In genomic region chr15:37016287-37016686, GRCh38 we compare ENCODE assay signal across 12 cellular contexts.
DNase-seq lines count a peak whose midpoint lies in the region; TF ChIP-seq lines count a peak whose summit lies in the region.
"Had no signal": no experiment of that assay in that cellular context is flagged by ENCODE, and none has a peak within 500 bp of the region (broad histone marks: within the 10 kb centered on the region; RNA-seq: fewer than 3 reads in every experiment).

No MANE protein-coding gene starts in this region.

- peak overlapping the region; percentile 92 for H3K9ac ChIP-seq in mesenchymal stem cell (ENCODE audit: low read length)

- H3K27ac ChIP-seq in ectodermal cell (ENCODE audit: insufficient read depth, low read depth, low read length, poor library complexity, severe bottlenecking) (peak overlapping the region; percentile 38), mesenchymal stem cell (ENCODE audit: low read length, poor library complexity, severe bottlenecking) (no peak overlapping the region), transverse colon (peak overlapping the region; percentile 45 to 78 (median 65))
- H3K27ac ChIP-seq: HL-60 had no signal

- TF ChIP-seq POLR2A in transverse colon (IDR thresholded peaks at IDR 0.05): no peak

- DNase-seq in NCI-H69 (lab: John Stamatoyannopoulos, UW) (peak; percentile 57), mesenchymal stem cell (peak; percentile 82), transverse colon (peak; percentile 14), COLO829 (ENCODE audit: low spot score) (no peak), GF-D8 (lab: John Stamatoyannopoulos, UW) (no peak), D341Med (ENCODE audit: low spot score) (no peak)
- DNase-seq in activated effector memory CD4-positive, alpha-beta T cell treated with anti-CD3 and anti-CD28 coated beads, Interleukin-2, amount 50 U/mL, for 16 hours: no peak
- DNase-seq: activated T-cell treated with anti-CD3 and anti-CD28 coated beads, Interleukin-2, amount 50 U/mL, for 24 hours; DMS79 treated with DMSO at 0.1 percent for 48 hours; NCI-H1092 had no signal

- H3K18ac ChIP-seq in mesenchymal stem cell (ENCODE audit: low read depth in 1 of 2, low read length in 2 of 2): no peak overlapping the region

- H3K23ac ChIP-seq in mesenchymal stem cell (ENCODE audit: low read length in 2 of 2): no peak overlapping the region

- H3K4me2 ChIP-seq in mesenchymal stem cell (ENCODE audit: low read length, poor library complexity, severe bottlenecking): no peak overlapping the region

- H2BK12ac ChIP-seq in mesenchymal stem cell (ENCODE audit: low read length in 2 of 2): no peak overlapping the region

- H3K36me3 ChIP-seq in ectodermal cell (ENCODE audit: control insufficient read depth, insufficient read depth, low read length) (peaks cover 8% of the 10 kb centered on the region), mesenchymal stem cell (ENCODE audit: control insufficient read depth in 1 of 2, insufficient read depth in 2 of 2, low read depth in 1 of 2, low read length in 2 of 2) (peaks cover 0 to 22% of the 10 kb centered on the region in 2 experiments), transverse colon (no peaks in the 10 kb centered on the region)

- H3K4ac ChIP-seq in mesenchymal stem cell (ENCODE audit: low read depth in 1 of 2, low read length in 2 of 2): no peak overlapping the region

- H3K14ac ChIP-seq in mesenchymal stem cell (ENCODE audit: low read length in 2 of 2): no peak overlapping the region

- no peak overlapping the region for H2BK15ac ChIP-seq in mesenchymal stem cell (ENCODE audit: low read depth, poor library complexity, severe bottlenecking)

- no peak overlapping the region for H4K91ac ChIP-seq in mesenchymal stem cell (ENCODE audit: low read length)

- H3K4me3 ChIP-seq in ectodermal cell (ENCODE audit: insufficient read depth, low read depth, low read length): no peak overlapping the region
- peak overlapping the region in 1 of 2 experiments; percentile 58 for H3K4me3 ChIP-seq in mesenchymal stem cell (ENCODE audit: insufficient read depth in 1 of 2, low read depth in 1 of 2, low read length in 2 of 2)
- no peak overlapping the region for H3K4me3 ChIP-seq in transverse colon

- no peak overlapping the region for H2BK5ac ChIP-seq in mesenchymal stem cell (ENCODE audit: low read depth, low read length, poor library complexity, severe bottlenecking)

- H3K27me3 ChIP-seq in ectodermal cell (ENCODE audit: control insufficient read depth, insufficient read depth, low read length, poor library complexity, severe bottlenecking) (no peaks in the 10 kb centered on the region), mesenchymal stem cell (ENCODE audit: control insufficient read depth in 1 of 2, insufficient read depth in 1 of 2, low read length in 2 of 2) (no peaks in the 10 kb centered on the region), transverse colon (no peaks in the 10 kb centered on the region)

- TF ChIP-seq EP300 in transverse colon (IDR thresholded peaks at IDR 0.05; ENCODE audit: low read depth): no peak

- H4K8ac ChIP-seq in mesenchymal stem cell (ENCODE audit: low read length): no peak overlapping the region

- in situ Hi-C loops in transverse colon (cut with MboI; ENCODE audit: low pct_ligation_motif_present in 1 of 4, low pct_unique_long_range_greater_than_20kb in 1 of 4, low sequenced_read_pairs in 3 of 4): no loop called here

- intact Hi-C loops in transverse colon (cut with DNase I; ENCODE audit: low total_unique reads): no loop called here

- H3K4me1 ChIP-seq in ectodermal cell (ENCODE audit: control insufficient read depth, insufficient read depth, low read length): peaks cover 23% of the 10 kb centered on the region
- no peaks in the 10 kb centered on the region for H3K4me1 ChIP-seq in mesenchymal stem cell (ENCODE audit: control insufficient read depth, insufficient read depth, low read depth, low read length)
- H3K4me1 ChIP-seq in transverse colon: peaks cover 0 to 22% (median 3%) of the 10 kb centered on the region in 4 donors

- peaks cover 12% of the 10 kb centered on the region for H3K79me1 ChIP-seq in mesenchymal stem cell (replicated peaks; ENCODE audit: low read length, poor library complexity, severe bottlenecking)

- 68 to 73% methylated on average over 7 of the region's 7 CpGs for WGBS in ectodermal cell, 2 experiments
- WGBS in mesenchymal stem cell: 52% methylated on average over 6 of the region's 7 CpGs
- 43 to 46% methylated on average over 6 to 7 of the region's 7 CpGs for WGBS in transverse colon (ENCODE audit: low coverage in 1 of 2), 2 donors

- H2AFZ ChIP-seq in mesenchymal stem cell (ENCODE audit: low read depth, low read length): no peak overlapping the region

- H2BK120ac ChIP-seq in mesenchymal stem cell (ENCODE audit: low read depth, low read length): no peak overlapping the region

- no peak overlapping the region for H2AK5ac ChIP-seq in mesenchymal stem cell (ENCODE audit: low read length, severe bottlenecking)

- H3K9me3 ChIP-seq in ectodermal cell (ENCODE audit: control insufficient read depth, low read length) (no peaks in the 10 kb centered on the region), mesenchymal stem cell (ENCODE audit: control insufficient read depth, low read length) (no peaks in the 10 kb centered on the region), transverse colon (no peaks in the 10 kb centered on the region)

- no peak for TF ChIP-seq CTCF in transverse colon (IDR thresholded peaks at IDR 0.05)

Comparison
In these comparisons a context has a peak if more than half of its experiments do, and no peak if none do; other contexts are left out.
1. DNase-seq: peak in NCI-H69 (single experiment), mesenchymal stem cell (single experiment) and transverse colon (single experiment); none in COLO829 (single experiment), GF-D8 (single experiment), D341Med (single experiment) and activated effector memory CD4-positive, alpha-beta T cell treated with anti-CD3 and anti-CD28 coated beads, Interleukin-2, amount 50 U/mL, for 16 hours (single experiment).